Comparison of ENCODE assay signal across 1 cellular context in genomic region chr4:84706286-84706685, GRCh38.
TF ChIP-seq lines count a peak whose summit lies in the region.

No MANE protein-coding gene starts in this region.

TF ChIP-seq in HepG2, 621 proteins besides CTCF, POLR2A, EP300 and RAD21 (continued from another document and continues in another):
- TF ChIP-seq, protein P1, sequence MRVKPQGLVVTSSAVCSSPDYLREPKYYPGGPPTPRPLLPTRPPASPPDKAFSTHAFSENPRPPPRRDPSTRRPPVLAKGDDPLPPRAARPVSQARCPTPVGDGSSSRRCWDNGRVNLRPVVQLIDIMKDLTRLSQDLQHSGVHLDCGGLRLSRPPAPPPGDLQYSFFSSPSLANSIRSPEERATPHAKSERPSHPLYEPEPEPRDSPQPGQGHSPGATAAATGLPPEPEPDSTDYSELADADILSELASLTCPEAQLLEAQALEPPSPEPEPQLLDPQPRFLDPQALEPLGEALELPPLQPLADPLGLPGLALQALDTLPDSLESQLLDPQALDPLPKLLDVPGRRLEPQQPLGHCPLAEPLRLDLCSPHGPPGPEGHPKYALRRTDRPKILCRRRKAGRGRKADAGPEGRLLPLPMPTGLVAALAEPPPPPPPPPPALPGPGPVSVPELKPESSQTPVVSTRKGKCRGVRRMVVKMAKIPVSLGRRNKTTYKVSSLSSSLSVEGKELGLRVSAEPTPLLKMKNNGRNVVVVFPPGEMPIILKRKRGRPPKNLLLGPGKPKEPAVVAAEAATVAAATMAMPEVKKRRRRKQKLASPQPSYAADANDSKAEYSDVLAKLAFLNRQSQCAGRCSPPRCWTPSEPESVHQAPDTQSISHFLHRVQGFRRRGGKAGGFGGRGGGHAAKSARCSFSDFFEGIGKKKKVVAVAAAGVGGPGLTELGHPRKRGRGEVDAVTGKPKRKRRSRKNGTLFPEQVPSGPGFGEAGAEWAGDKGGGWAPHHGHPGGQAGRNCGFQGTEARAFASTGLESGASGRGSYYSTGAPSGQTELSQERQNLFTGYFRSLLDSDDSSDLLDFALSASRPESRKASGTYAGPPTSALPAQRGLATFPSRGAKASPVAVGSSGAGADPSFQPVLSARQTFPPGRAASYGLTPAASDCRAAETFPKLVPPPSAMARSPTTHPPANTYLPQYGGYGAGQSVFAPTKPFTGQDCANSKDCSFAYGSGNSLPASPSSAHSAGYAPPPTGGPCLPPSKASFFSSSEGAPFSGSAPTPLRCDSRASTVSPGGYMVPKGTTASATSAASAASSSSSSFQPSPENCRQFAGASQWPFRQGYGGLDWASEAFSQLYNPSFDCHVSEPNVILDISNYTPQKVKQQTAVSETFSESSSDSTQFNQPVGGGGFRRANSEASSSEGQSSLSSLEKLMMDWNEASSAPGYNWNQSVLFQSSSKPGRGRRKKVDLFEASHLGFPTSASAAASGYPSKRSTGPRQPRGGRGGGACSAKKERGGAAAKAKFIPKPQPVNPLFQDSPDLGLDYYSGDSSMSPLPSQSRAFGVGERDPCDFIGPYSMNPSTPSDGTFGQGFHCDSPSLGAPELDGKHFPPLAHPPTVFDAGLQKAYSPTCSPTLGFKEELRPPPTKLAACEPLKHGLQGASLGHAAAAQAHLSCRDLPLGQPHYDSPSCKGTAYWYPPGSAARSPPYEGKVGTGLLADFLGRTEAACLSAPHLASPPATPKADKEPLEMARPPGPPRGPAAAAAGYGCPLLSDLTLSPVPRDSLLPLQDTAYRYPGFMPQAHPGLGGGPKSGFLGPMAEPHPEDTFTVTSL (CRISPR knock-in tag; IDR thresholded peaks at IDR 0.05; ENCODE audit: borderline replicate concordance), result peak; percentile 46; the same call in 1 of the 2 replicates
- TF ChIP-seq ZNF543 (CRISPR knock-in tag; IDR thresholded peaks at IDR 0.05) (no peak), ELK4 (CRISPR knock-in tag; IDR thresholded peaks at IDR 0.05; ENCODE audit: borderline replicate concordance) (no peak), GFI1 (CRISPR knock-in tag; IDR thresholded peaks at IDR 0.05; ENCODE audit: borderline replicate concordance) (no peak), NR2F6 (IDR thresholded peaks at IDR 0.05) (peak; percentile 81), NR2F6 (CRISPR knock-in tag; IDR thresholded peaks at IDR 0.05) (peak; percentile 80), NCOR1 (IDR thresholded peaks at IDR 0.05; ENCODE audit: borderline replicate concordance, low read length) (peak; percentile 70; the same call in 1 of the 2 replicates), ZNF883 (CRISPR knock-in tag; IDR thresholded peaks at IDR 0.05; ENCODE audit: not compliant biosample characterization) (no peak), ARID5B (CRISPR knock-in tag; IDR thresholded peaks at IDR 0.05) (peak; percentile 28; the same call in 1 of the 2 replicates), CERS6 (CRISPR knock-in tag; IDR thresholded peaks at IDR 0.05) (no peak), NR2C2 (CRISPR knock-in tag; IDR thresholded peaks at IDR 0.05; ENCODE audit: borderline replicate concordance) (no peak), RNF2 (conservative IDR thresholded peaks at IDR 0.05; ENCODE audit: low read depth) (no peak), CREM (IDR thresholded peaks at IDR 0.05) (no peak), CREM (CRISPR knock-in tag; IDR thresholded peaks at IDR 0.05) (no peak), DR1 (CRISPR knock-in tag; IDR thresholded peaks at IDR 0.05) (no peak), YEATS4 (CRISPR knock-in tag; IDR thresholded peaks at IDR 0.05; ENCODE audit: borderline replicate concordance) (no peak), ZNF713 (CRISPR knock-in tag; IDR thresholded peaks at IDR 0.05) (no peak), HNRNPL (IDR thresholded peaks at IDR 0.05; ENCODE audit: low read depth, low read length) (no peak), NR2F1 (CRISPR knock-in tag; IDR thresholded peaks at IDR 0.05) (peak; percentile 38 to 80; a peak in 3 of 4 replicates), SOX5 (CRISPR knock-in tag; IDR thresholded peaks at IDR 0.05; ENCODE audit: borderline replicate concordance) (peak; percentile 51; the same call in 1 of the 2 replicates), RFX5 (IDR thresholded peaks at IDR 0.05; ENCODE audit: low read depth, low read length) (no peak), ZNF670 (CRISPR knock-in tag; IDR thresholded peaks at IDR 0.05; ENCODE audit: borderline replicate concordance) (no peak), MEIS1 (CRISPR knock-in tag; IDR thresholded peaks at IDR 0.05; ENCODE audit: borderline replicate concordance) (no peak), SOX13 (IDR thresholded peaks at IDR 0.05) (no peak), SOX13 (CRISPR knock-in tag; conservative IDR thresholded peaks at IDR 0.05 in 1 of 2, IDR thresholded peaks at IDR 0.05 in 1 of 2) (peak in 1 of 2 experiments; percentile 66; a peak in 1 of 4 replicates), RARA (CRISPR knock-in tag; IDR thresholded peaks at IDR 0.05) (0 out of 2 replicates have a peak, but pooled peaks have one; percentile 34), FOSL1 (CRISPR knock-in tag; IDR thresholded peaks at IDR 0.05; ENCODE audit: borderline replicate concordance) (no peak), ZGPAT (CRISPR knock-in tag; IDR thresholded peaks at IDR 0.05) (no peak), IKZF5 (CRISPR knock-in tag; IDR thresholded peaks at IDR 0.05) (no peak), ZNF777 (CRISPR knock-in tag; IDR thresholded peaks at IDR 0.05) (no peak)
- TF ChIP-seq, protein P2, sequence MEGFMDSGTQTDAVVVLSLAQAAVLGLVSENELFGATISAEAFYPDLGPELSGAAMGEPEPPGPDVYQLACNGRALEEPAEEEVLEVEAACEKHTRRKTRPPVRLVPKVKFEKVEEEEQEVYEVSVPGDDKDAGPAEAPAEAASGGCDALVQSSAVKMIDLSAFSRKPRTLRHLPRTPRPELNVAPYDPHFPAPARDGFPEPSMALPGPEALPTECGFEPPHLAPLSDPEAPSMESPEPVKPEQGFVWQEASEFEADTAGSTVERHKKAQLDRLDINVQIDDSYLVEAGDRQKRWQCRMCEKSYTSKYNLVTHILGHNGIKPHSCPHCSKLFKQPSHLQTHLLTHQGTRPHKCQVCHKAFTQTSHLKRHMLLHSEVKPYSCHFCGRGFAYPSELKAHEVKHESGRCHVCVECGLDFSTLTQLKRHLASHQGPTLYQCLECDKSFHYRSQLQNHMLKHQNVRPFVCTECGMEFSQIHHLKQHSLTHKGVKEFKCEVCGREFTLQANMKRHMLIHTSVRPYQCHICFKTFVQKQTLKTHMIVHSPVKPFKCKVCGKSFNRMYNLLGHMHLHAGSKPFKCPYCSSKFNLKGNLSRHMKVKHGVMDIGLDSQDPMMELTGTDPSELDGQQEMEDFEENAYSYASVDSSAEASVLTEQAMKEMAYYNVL (CRISPR knock-in tag; IDR thresholded peaks at IDR 0.05; ENCODE audit: borderline replicate concordance), result no peak
- TF ChIP-seq, protein P3, sequence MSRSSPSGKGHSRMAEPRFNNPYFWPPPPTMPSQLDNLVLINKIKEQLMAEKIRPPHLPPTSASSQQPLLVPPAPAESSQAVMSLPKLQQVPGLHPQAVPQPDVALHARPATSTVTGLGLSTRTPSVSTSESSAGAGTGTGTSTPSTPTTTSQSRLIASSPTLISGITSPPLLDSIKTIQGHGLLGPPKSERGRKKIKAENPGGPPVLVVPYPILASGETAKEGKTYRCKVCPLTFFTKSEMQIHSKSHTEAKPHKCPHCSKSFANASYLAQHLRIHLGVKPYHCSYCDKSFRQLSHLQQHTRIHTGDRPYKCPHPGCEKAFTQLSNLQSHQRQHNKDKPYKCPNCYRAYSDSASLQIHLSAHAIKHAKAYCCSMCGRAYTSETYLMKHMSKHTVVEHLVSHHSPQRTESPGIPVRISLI (CRISPR knock-in tag; IDR thresholded peaks at IDR 0.05; ENCODE audit: borderline replicate concordance), result peak; percentile 46; the same call in 1 of the 2 replicates
- TF ChIP-seq, protein P4, sequence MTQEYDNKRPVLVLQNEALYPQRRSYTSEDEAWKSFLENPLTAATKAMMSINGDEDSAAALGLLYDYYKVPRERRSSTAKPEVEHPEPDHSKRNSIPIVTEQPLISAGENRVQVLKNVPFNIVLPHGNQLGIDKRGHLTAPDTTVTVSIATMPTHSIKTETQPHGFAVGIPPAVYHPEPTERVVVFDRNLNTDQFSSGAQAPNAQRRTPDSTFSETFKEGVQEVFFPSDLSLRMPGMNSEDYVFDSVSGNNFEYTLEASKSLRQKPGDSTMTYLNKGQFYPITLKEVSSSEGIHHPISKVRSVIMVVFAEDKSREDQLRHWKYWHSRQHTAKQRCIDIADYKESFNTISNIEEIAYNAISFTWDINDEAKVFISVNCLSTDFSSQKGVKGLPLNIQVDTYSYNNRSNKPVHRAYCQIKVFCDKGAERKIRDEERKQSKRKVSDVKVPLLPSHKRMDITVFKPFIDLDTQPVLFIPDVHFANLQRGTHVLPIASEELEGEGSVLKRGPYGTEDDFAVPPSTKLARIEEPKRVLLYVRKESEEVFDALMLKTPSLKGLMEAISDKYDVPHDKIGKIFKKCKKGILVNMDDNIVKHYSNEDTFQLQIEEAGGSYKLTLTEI (CRISPR knock-in tag; conservative IDR thresholded peaks at IDR 0.05), result no peak
- TF ChIP-seq, protein P5, sequence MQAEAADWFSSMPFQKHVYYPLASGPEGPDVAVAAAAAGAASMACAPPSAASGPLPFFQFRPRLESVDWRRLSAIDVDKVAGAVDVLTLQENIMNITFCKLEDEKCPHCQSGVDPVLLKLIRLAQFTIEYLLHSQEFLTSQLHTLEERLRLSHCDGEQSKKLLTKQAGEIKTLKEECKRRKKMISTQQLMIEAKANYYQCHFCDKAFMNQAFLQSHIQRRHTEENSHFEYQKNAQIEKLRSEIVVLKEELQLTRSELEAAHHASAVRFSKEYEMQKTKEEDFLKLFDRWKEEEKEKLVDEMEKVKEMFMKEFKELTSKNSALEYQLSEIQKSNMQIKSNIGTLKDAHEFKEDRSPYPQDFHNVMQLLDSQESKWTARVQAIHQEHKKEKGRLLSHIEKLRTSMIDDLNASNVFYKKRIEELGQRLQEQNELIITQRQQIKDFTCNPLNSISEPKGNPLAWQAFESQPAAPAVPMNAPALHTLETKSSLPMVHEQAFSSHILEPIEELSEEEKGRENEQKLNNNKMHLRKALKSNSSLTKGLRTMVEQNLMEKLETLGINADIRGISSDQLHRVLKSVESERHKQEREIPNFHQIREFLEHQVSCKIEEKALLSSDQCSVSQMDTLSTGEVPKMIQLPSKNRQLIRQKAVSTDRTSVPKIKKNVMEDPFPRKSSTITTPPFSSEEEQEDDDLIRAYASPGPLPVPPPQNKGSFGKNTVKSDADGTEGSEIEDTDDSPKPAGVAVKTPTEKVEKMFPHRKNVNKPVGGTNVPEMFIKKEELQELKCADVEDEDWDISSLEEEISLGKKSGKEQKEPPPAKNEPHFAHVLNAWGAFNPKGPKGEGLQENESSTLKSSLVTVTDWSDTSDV (CRISPR knock-in tag; IDR thresholded peaks at IDR 0.05), result no peak
